Comparison of ENCODE assay signal across 9 cellular contexts in the genomic region with DNA sequence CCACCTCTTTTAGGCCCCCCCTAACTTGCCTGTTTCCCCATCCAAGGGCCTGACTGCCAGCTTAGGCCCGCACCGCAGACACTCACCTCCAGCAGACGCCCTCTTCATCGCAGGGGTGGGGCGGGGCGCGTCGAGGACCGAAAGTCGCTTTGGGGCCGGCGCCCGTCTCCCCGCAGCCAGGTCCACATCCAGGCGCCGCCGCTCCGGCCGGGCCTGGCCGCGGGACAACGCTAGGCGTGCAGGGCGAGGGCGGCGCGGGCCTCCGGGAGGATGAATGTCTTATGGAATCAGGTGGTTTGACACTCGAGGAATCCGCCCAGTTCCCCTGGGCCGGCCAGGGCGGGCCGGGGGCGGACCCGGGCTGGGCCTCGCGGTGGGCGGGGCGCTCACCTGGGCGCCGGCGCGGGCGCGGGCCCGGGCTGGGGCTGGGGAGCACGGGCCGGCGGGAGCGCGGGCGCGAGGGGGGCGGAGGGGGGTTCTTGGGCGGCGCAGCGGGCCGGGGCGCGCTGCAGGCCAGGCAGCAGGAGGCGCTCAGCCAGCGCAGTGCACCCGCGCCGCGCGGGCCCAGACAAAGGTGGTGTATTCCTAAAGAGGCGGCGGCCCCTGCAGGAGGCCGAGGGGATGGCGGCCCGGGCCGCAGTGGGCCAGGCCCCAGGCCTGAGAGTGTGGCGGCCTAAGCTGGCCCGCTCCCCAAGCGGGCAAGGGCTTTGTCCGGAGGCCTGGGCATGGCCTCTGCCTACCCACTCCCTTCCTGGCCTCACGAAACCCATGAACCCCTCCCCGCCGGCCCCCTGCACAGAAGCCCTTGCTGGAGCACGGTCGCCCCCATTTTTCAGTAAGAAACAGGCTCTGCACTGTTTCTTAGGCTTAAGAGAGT.
DNase-seq lines count a peak whose midpoint lies in the region; ATAC-seq and TF ChIP-seq lines count a peak whose summit lies in the region.
"Had no signal": no experiment of that assay in that cellular context is flagged by ENCODE, and none has a peak within 500 bp of the region (broad histone marks: within the 10 kb centered on the region; RNA-seq: fewer than 3 reads in every experiment).

No MANE protein-coding gene starts in this region.

- intact Hi-C loops in sigmoid colon (cut with DNase I), result loop anchor here (1.0 kb wide), 1 partner anchor 137 kb away; no protein-coding TSS in a partner anchor

- peak; percentile 32 to 74 (median 60) for TF ChIP-seq CTCF in Peyer's patch (IDR thresholded peaks at IDR 0.05)
- TF ChIP-seq CTCF in sigmoid colon (IDR thresholded peaks at IDR 0.05), result peak in 3 of 4 experiments; percentile 31 to 56 (median 34)

- H3K27ac ChIP-seq in Peyer's patch, result peak overlapping the region in 1 of 4 donors; percentile 10
- peak overlapping the region in 1 of 4 donors; percentile 51 for H3K27ac ChIP-seq in sigmoid colon
- H3K27ac ChIP-seq: neutrophil had no signal

- DNase-seq in NCI-H345 (lab: John Stamatoyannopoulos, UW) (peak; percentile 46), NCI-H345 treated with DMSO at 0.1 percent for 48 hours (lab: John Stamatoyannopoulos, UW; ENCODE audit: unreplicated experiment) (no peak), HPDE6-E6E7 (ENCODE audit: extremely low spot score) (peak; percentile 80), Peyer's patch (peak; percentile 70 to 88 (median 83)), anterior cingulate cortex (lab: John Stamatoyannopoulos, UW) (peak in 43 of 58 donors; percentile 5 to 70 (median 39)), hippocampal formation (lab: John Stamatoyannopoulos, UW) (peak; percentile 7 to 43), sigmoid colon (peak; percentile 67)

- ATAC-seq in GM18870 (IDR thresholded peaks at IDR 0.05; ENCODE audit: unreplicated experiment), result no peak

- 6 to 12% methylated on average over 82 of the region's 82 CpGs for WGBS in sigmoid colon, 2 donors

- H3K4me1 ChIP-seq in Peyer's patch (peaks cover 0 to 8% (median 0%) of the 10 kb centered on the region in 4 donors), sigmoid colon (peaks cover 0 to 10% (median 9%) of the 10 kb centered on the region in 4 donors)

- peak overlapping the region; percentile 27 to 48 (median 42) for H3K4me3 ChIP-seq in Peyer's patch
- peak overlapping the region in 3 of 4 donors; percentile 42 to 44 (median 43) for H3K4me3 ChIP-seq in sigmoid colon

- TF ChIP-seq POLR2A in Peyer's patch (IDR thresholded peaks at IDR 0.05) (no peak), sigmoid colon (IDR thresholded peaks at IDR 0.05) (no peak)

- H3K27me3 ChIP-seq in Peyer's patch, result no peaks in the 10 kb centered on the region
- peaks cover 0 to 12% (median 0%) of the 10 kb centered on the region in 3 donors for H3K27me3 ChIP-seq in sigmoid colon

- H3K9me3 ChIP-seq in Peyer's patch (no peaks in the 10 kb centered on the region), sigmoid colon (no peaks in the 10 kb centered on the region)
- H3K9me3 ChIP-seq: neutrophil had no signal

- TF ChIP-seq EP300 in sigmoid colon (IDR thresholded peaks at IDR 0.05), result no peak

- H3K36me3 ChIP-seq in Peyer's patch (no peaks in the 10 kb centered on the region), sigmoid colon (no peaks in the 10 kb centered on the region)
- H3K36me3 ChIP-seq: neutrophil had no signal
